Comparison of ENCODE assay signal across 38 cellular contexts in genomic region chr4:109172301-109172700, GRCh38.
"Had no signal": no experiment of that assay in that cellular context is flagged by ENCODE, and none has a peak within 500 bp of the region (broad histone marks: within the 10 kb centered on the region; RNA-seq: fewer than 3 reads in every experiment).

No MANE protein-coding gene starts in this region.

- H3K27ac ChIP-seq: ascending aorta, cardiac muscle cell, VCaP had no signal

- H3K4me3 Mint-ChIP-seq: activated B cell treated with CpG ODN at 0.5 μM for 24 hours; activated CD4-positive, alpha-beta memory T cell treated with anti-CD3 and anti-CD28 coated beads for 36 hours; activated CD4-positive, alpha-beta T cell treated with anti-CD3 and anti-CD28 coated beads, Interleukin-2, amount 10 ng/mL, durations not matched to agents 24 days and 14 days; activated CD8-positive, alpha-beta memory T cell treated with anti-CD3 and anti-CD28 coated beads, Interleukin-2, amount 10 ng/mL, durations not matched to agents 7 days and 5 days; activated CD8-positive, alpha-beta T cell treated with anti-CD3 and anti-CD28 coated beads, Interleukin-2, amount 10 ng/mL, durations not matched to agents 7 days and 5 days; activated naive CD4-positive, alpha-beta T cell treated with anti-CD3 and anti-CD28 coated beads, Interleukin-2, amount 10 ng/mL, durations not matched to agents 7 days and 5 days; activated naive CD4-positive, alpha-beta T cell treated with anti-CD3 and anti-CD28 coated beads, Interleukin-2, amount 50 U/mL, for 24 hours; activated naive CD8-positive, alpha-beta T cell; activated naive CD8-positive, alpha-beta T cell treated with anti-CD3 and anti-CD28 coated beads, Interleukin-2, amount 10 ng/mL, durations not matched to agents 7 days and 5 days; activated naive CD8-positive, alpha-beta T cell treated with anti-CD3 and anti-CD28 coated beads, Interleukin-2, amount 50 U/mL, for 24 hours; activated T-cell treated with anti-CD3 and anti-CD28 coated beads, Interleukin-2, amount 50 U/mL, for 24 hours; brain; central memory CD8-positive, alpha-beta T cell; T-helper 1 cell treated with Interleukin-12 subunit alpha and Interleukin-12 subunit beta and Interleukin-4 antibody, amounts not matched to agents 30 μg/mL and 1 μg/mL, for 36 hours; T-helper 2 cell treated with Interferon-gamma antibody and Interleukin-4, amounts not matched to agents 5 μg/mL and 100 μg/mL, for 36 hours had no signal

- ATAC-seq: activated CD8-positive, alpha-beta memory T cell treated with anti-CD3 and anti-CD28 coated beads, Interleukin-2, amount 10 ng/mL, durations not matched to agents 7 days and 5 days; activated CD8-positive, alpha-beta T cell treated with anti-CD3 and anti-CD28 coated beads, Interleukin-2, amount 10 ng/mL, durations not matched to agents 7 days and 5 days; activated naive CD8-positive, alpha-beta T cell treated with anti-CD3 and anti-CD28 coated beads, Interleukin-2, amount 50 U/mL, for 24 hours had no signal

- H3K36me3 ChIP-seq: ascending aorta, cardiac muscle cell had no signal

- H3K4me1 ChIP-seq: ascending aorta had no signal

- H3K27me3 Mint-ChIP-seq: activated B cell treated with CpG ODN at 0.5 μM for 24 hours; activated T-cell treated with anti-CD3 and anti-CD28 coated beads, Interleukin-2, amount 50 U/mL, for 24 hours; brain had no signal

- H3K27ac Mint-ChIP-seq: activated B cell treated with CpG ODN at 0.5 μM for 24 hours; activated CD4-positive, alpha-beta memory T cell treated with anti-CD3 and anti-CD28 coated beads for 36 hours; activated CD4-positive, alpha-beta T cell treated with anti-CD3 and anti-CD28 coated beads, Interleukin-2, amount 10 ng/mL, durations not matched to agents 24 days and 14 days; activated CD8-positive, alpha-beta memory T cell treated with anti-CD3 and anti-CD28 coated beads, Interleukin-2, amount 10 ng/mL, durations not matched to agents 7 days and 5 days; activated CD8-positive, alpha-beta T cell treated with anti-CD3 and anti-CD28 coated beads, Interleukin-2, amount 10 ng/mL, durations not matched to agents 7 days and 5 days; activated naive CD4-positive, alpha-beta T cell treated with anti-CD3 and anti-CD28 coated beads, Interleukin-2, amount 10 ng/mL, durations not matched to agents 7 days and 5 days; activated naive CD4-positive, alpha-beta T cell treated with anti-CD3 and anti-CD28 coated beads, Interleukin-2, amount 50 U/mL, for 24 hours; activated naive CD8-positive, alpha-beta T cell; activated naive CD8-positive, alpha-beta T cell treated with anti-CD3 and anti-CD28 coated beads, Interleukin-2, amount 10 ng/mL, durations not matched to agents 7 days and 5 days; activated naive CD8-positive, alpha-beta T cell treated with anti-CD3 and anti-CD28 coated beads, Interleukin-2, amount 50 U/mL, for 24 hours; activated T-cell treated with anti-CD3 and anti-CD28 coated beads, Interleukin-2, amount 50 U/mL, for 24 hours; activated T-helper 2 cell treated with anti-CD3 and anti-CD28 coated beads, Interferon-gamma antibody, Interleukin-2, Interleukin-4, amounts not matched to agents 10 μg/mL and 5 μg/mL and 100 μg/mL, durations not matched to agents 14 hours and 24 hours and 36 hours; brain; T-helper 1 cell treated with Interleukin-12 subunit alpha and Interleukin-12 subunit beta and Interleukin-4 antibody, amounts not matched to agents 30 μg/mL and 1 μg/mL, for 36 hours; T-helper 2 cell treated with Interferon-gamma antibody and Interleukin-4, amounts not matched to agents 5 μg/mL and 100 μg/mL, for 36 hours had no signal

- H3K4me1 Mint-ChIP-seq: activated B cell treated with CpG ODN at 0.5 μM for 24 hours; activated CD4-positive, alpha-beta T cell treated with anti-CD3 and anti-CD28 coated beads, Interleukin-2, amount 10 ng/mL, durations not matched to agents 24 days and 14 days; activated CD8-positive, alpha-beta memory T cell treated with anti-CD3 and anti-CD28 coated beads, Interleukin-2, amount 10 ng/mL, durations not matched to agents 7 days and 5 days; activated naive CD4-positive, alpha-beta T cell treated with anti-CD3 and anti-CD28 coated beads, Interleukin-2, amount 10 ng/mL, durations not matched to agents 7 days and 5 days; activated naive CD4-positive, alpha-beta T cell treated with anti-CD3 and anti-CD28 coated beads, Interleukin-2, amount 50 U/mL, for 24 hours; activated naive CD8-positive, alpha-beta T cell treated with anti-CD3 and anti-CD28 coated beads, Interleukin-2, amount 10 ng/mL, durations not matched to agents 7 days and 5 days; activated naive CD8-positive, alpha-beta T cell treated with anti-CD3 and anti-CD28 coated beads, Interleukin-2, amount 50 U/mL, for 24 hours; central memory CD8-positive, alpha-beta T cell had no signal

- H3K9me3 Mint-ChIP-seq: activated B cell treated with CpG ODN at 0.5 μM for 24 hours; activated CD4-positive, alpha-beta memory T cell treated with anti-CD3 and anti-CD28 coated beads for 36 hours; activated CD4-positive, alpha-beta T cell treated with anti-CD3 and anti-CD28 coated beads, Interleukin-2, amount 10 ng/mL, durations not matched to agents 24 days and 14 days; activated naive CD4-positive, alpha-beta T cell treated with anti-CD3 and anti-CD28 coated beads, Interleukin-2, amount 10 ng/mL, durations not matched to agents 7 days and 5 days; activated naive CD4-positive, alpha-beta T cell treated with anti-CD3 and anti-CD28 coated beads, Interleukin-2, amount 50 U/mL, for 24 hours; activated naive CD8-positive, alpha-beta T cell treated with anti-CD3 and anti-CD28 coated beads, Interleukin-2, amount 10 ng/mL, durations not matched to agents 7 days and 5 days; activated naive CD8-positive, alpha-beta T cell treated with anti-CD3 and anti-CD28 coated beads, Interleukin-2, amount 50 U/mL, for 24 hours; activated T-cell treated with anti-CD3 and anti-CD28 coated beads, Interleukin-2, amount 50 U/mL, for 24 hours; activated T-helper 2 cell treated with anti-CD3 and anti-CD28 coated beads, Interferon-gamma antibody, Interleukin-2, Interleukin-4, amounts not matched to agents 10 μg/mL and 5 μg/mL and 100 μg/mL, durations not matched to agents 14 hours and 24 hours and 36 hours; brain; central memory CD8-positive, alpha-beta T cell; T-helper 1 cell treated with Interleukin-12 subunit alpha and Interleukin-12 subunit beta and Interleukin-4 antibody, amounts not matched to agents 30 μg/mL and 1 μg/mL, for 36 hours; T-helper 2 cell treated with Interferon-gamma antibody and Interleukin-4, amounts not matched to agents 5 μg/mL and 100 μg/mL, for 36 hours had no signal

- H3K4me3 ChIP-seq: ascending aorta, cardiac muscle cell had no signal

- H3K9me3 ChIP-seq: ascending aorta had no signal

- H3K27me3 ChIP-seq: ascending aorta, cardiac muscle cell had no signal

- FAIRE-seq: bronchial epithelial cell, TTC549 had no signal

- DNase-seq: activated B cell treated with CpG ODN at 0.5 μM for 24 hours; activated CD4-positive, alpha-beta memory T cell treated with anti-CD3 and anti-CD28 coated beads for 36 hours; activated CD4-positive, alpha-beta T cell treated with anti-CD3 and anti-CD28 coated beads for 4 hours; activated CD4-positive, alpha-beta T cell treated with anti-CD3 and anti-CD28 coated beads, Interleukin-2, amount 10 ng/mL, durations not matched to agents 24 days and 14 days; activated CD4-positive, alpha-beta T cell treated with anti-CD3 and anti-CD28 coated beads, Interleukin-2, amount 50 U/mL, for 1 hour; activated CD4-positive, alpha-beta T cell treated with anti-CD3 and anti-CD28 coated beads, Interleukin-2, amount 50 U/mL, for 4 hours; activated CD4-positive, CD25-positive, alpha-beta regulatory T cell treated with anti-CD3 and anti-CD28 coated beads, Interleukin-2, amount 50 U/mL, for 72 hours; activated CD8-positive, alpha-beta memory T cell treated with anti-CD3 and anti-CD28 coated beads for 24 hours; activated CD8-positive, alpha-beta memory T cell treated with anti-CD3 and anti-CD28 coated beads, Interleukin-2, amount 10 ng/mL, durations not matched to agents 7 days and 5 days; activated CD8-positive, alpha-beta memory T cell treated with anti-CD3 and anti-CD28 coated beads, Interleukin-2, amount 50 U/mL, for 48 hours; activated CD8-positive, alpha-beta T cell treated with anti-CD3 and anti-CD28 coated beads, Interleukin-2, amount 10 ng/mL, durations not matched to agents 7 days and 5 days; activated effector memory CD4-positive, alpha-beta T cell treated with Interleukin-2 at 50 U/mL for 16 hours; activated gamma-delta T cell; activated naive CD4-positive, alpha-beta T cell treated with anti-CD3 and anti-CD28 coated beads, Interleukin-2, amount 10 ng/mL, durations not matched to agents 7 days and 5 days; activated naive CD4-positive, alpha-beta T cell treated with Interleukin-2 at 50 U/mL for 16 hours; activated naive CD8-positive, alpha-beta T cell treated with anti-CD3 and anti-CD28 coated beads, Interleukin-2, amount 10 ng/mL, durations not matched to agents 7 days and 5 days; activated naive CD8-positive, alpha-beta T cell treated with anti-CD3 and anti-CD28 coated beads, Interleukin-2, amount 50 U/mL, for 24 hours; activated T-cell treated with anti-CD3 and anti-CD28 coated beads, Interleukin-2, amount 50 U/mL, for 24 hours; activated T-cell treated with anti-CD3 and anti-CD28 coated beads, Interleukin-2, amount 50 U/mL, for 48 hours; amygdala; anterior cingulate cortex; caudate nucleus; cerebellar nuclear complex; T-helper 1 cell; T-helper 2 cell; T-helper 9 cell had no signal

- H3K36me3 Mint-ChIP-seq: activated CD4-positive, alpha-beta memory T cell treated with anti-CD3 and anti-CD28 coated beads for 36 hours; activated CD8-positive, alpha-beta memory T cell treated with anti-CD3 and anti-CD28 coated beads, Interleukin-2, amount 10 ng/mL, durations not matched to agents 7 days and 5 days; activated naive CD4-positive, alpha-beta T cell treated with anti-CD3 and anti-CD28 coated beads, Interleukin-2, amount 10 ng/mL, durations not matched to agents 7 days and 5 days; activated naive CD4-positive, alpha-beta T cell treated with anti-CD3 and anti-CD28 coated beads, Interleukin-2, amount 50 U/mL, for 24 hours; activated naive CD8-positive, alpha-beta T cell; activated naive CD8-positive, alpha-beta T cell treated with anti-CD3 and anti-CD28 coated beads, Interleukin-2, amount 10 ng/mL, durations not matched to agents 7 days and 5 days; brain had no signal
